Comparison of ENCODE assay signal across 26 cellular contexts in genomic region chr20:39010496-39010895, GRCh38. TPM values are rescaled to one million over a fixed set of nuclear protein-coding genes. Genes with fewer than 3 reads are reported as not detected.
A peak's percentile ranks its signal among the peaks of the same experiment; 100 is the strongest.
DNase-seq lines count a peak whose midpoint lies in the region; ATAC-seq, FAIRE-seq and TF ChIP-seq lines count a peak whose summit lies in the region.
"Had no signal": no experiment of that assay in that cellular context is flagged by ENCODE, and none has a peak within 500 bp of the region (broad histone marks: within the 10 kb centered on the region; RNA-seq: fewer than 3 reads in every experiment).

No MANE protein-coding gene starts in this region.

- TF ChIP-seq CTCF in K562 (IDR thresholded peaks at IDR 0.05 in 2 of 3, conservative IDR thresholded peaks at IDR 0.05 in 1 of 3; ENCODE audit: insufficient read depth in 2 of 3, low read depth in 1 of 3, low read length in 3 of 3) (no peak), progenitor cell of endocrine pancreas (IDR thresholded peaks at IDR 0.05; ENCODE audit: unreplicated experiment) (no peak), spleen (IDR thresholded peaks at IDR 0.05 in 8 of 11, conservative IDR thresholded peaks at IDR 0.05 in 3 of 11) (no peak)

- FAIRE-seq in K562 (lab: Jason Lieb, UNC): peak; percentile 32

- no peak overlapping the region for H3K4me2 ChIP-seq in K562 (ENCODE audit: insufficient read depth, low read length)
- H3K4me2 ChIP-seq: smooth muscle cell had no signal

- TF ChIP-seq EP300 in K562 (IDR thresholded peaks at IDR 0.05; ENCODE audit: low read length): no peak

- H3K36me3 ChIP-seq in K562 (ENCODE audit: control insufficient read depth, insufficient read depth, low read length) (peaks cover 87% of the 10 kb centered on the region), spleen (peaks cover 0 to 100% (median 61%) of the 10 kb centered on the region in 6 donors)

- in situ Hi-C loops in K562 (cut with MboI): no loop called here

- H3K27me3 Mint-ChIP-seq in progenitor cell of endocrine pancreas: no peaks in the 10 kb centered on the region
- H3K27me3 Mint-ChIP-seq: activated naive CD8-positive, alpha-beta T cell treated with anti-CD3 and anti-CD28 coated beads, Interleukin-2, amount 50 U/mL, for 24 hours; B cell; central memory CD8-positive, alpha-beta T cell; memory B cell had no signal

- WGBS in K562 (ENCODE audit: insufficient coverage, low coverage, missing lambda C conversion rate): 83% methylated on average over 1 of the region's 1 CpG
- 86 to 100% (median 88%) methylated on average over 1 of the region's 1 CpG; no CpG with 5 or more reads in 1 of the 5 donors for WGBS in spleen, 5 donors

- H3K9me3 ChIP-seq in K562 (replicated peaks; ENCODE audit: control insufficient read depth, insufficient read depth, low read depth, low read length) (no peaks in the 10 kb centered on the region), spleen (no peaks in the 10 kb centered on the region)
- H3K9me3 ChIP-seq: upper lobe of left lung had no signal

- no peaks in the 10 kb centered on the region for H3K27me3 ChIP-seq in K562 (ENCODE audit: control insufficient read depth in 2 of 2, insufficient read depth in 2 of 2, low read length in 2 of 2)
- H3K27me3 ChIP-seq in spleen (replicated peaks in 1 of 7): no peaks in the 10 kb centered on the region
- H3K27me3 ChIP-seq: upper lobe of left lung had no signal

- H3K9me3 Mint-ChIP-seq in progenitor cell of endocrine pancreas (ENCODE audit: low read depth): no peaks in the 10 kb centered on the region
- H3K9me3 Mint-ChIP-seq: activated naive CD8-positive, alpha-beta T cell treated with anti-CD3 and anti-CD28 coated beads, Interleukin-2, amount 50 U/mL, for 24 hours; central memory CD8-positive, alpha-beta T cell; memory B cell; T-helper 1 cell treated with Interleukin-12 subunit alpha and Interleukin-12 subunit beta and Interleukin-4 antibody, amounts not matched to agents 30 μg/mL and 1 μg/mL, for 36 hours had no signal

- no peak overlapping the region for H2AFZ ChIP-seq in K562 (ENCODE audit: low read depth, low read length)

- intact Hi-C loops in K562 (cut with micrococcal nuclease) (no loop called here), spleen (cut with DNase I; ENCODE audit: low total_unique reads) (no loop called here)

- peaks cover 31% of the 10 kb centered on the region for H3K36me3 Mint-ChIP-seq in progenitor cell of endocrine pancreas (ENCODE audit: insufficient read depth)

- no peaks in the 10 kb centered on the region for H4K20me1 ChIP-seq in K562 (replicated peaks; ENCODE audit: control insufficient read depth, insufficient read depth, low read length)

- H3K4me3 ChIP-seq in K562 (no peak overlapping the region), spleen (no peak overlapping the region)
- H3K4me3 ChIP-seq: GM12878, smooth muscle cell, upper lobe of left lung had no signal

- no peak for TF ChIP-seq RAD21 in K562 (CRISPR knock-in tag; conservative IDR thresholded peaks at IDR 0.05 in 1 of 2, IDR thresholded peaks at IDR 0.05 in 1 of 2)

- CTCF ChIA-PET in K562 (lab: Yijun Ruan, JAX; ENCODE audit: low intra/inter-chr PET ratio): no interaction called here

- H3K4me1 ChIP-seq in K562 (replicated peaks in 1 of 2; ENCODE audit: control insufficient read depth in 2 of 2, insufficient read depth in 2 of 2, low read length in 2 of 2): no peaks in the 10 kb centered on the region
- peaks cover 0 to 7% (median 0%) of the 10 kb centered on the region in 6 donors for H3K4me1 ChIP-seq in spleen

- peak overlapping the region; percentile 45 for H3K27ac Mint-ChIP-seq in progenitor cell of endocrine pancreas
- H3K27ac Mint-ChIP-seq: activated CD8-positive, alpha-beta T cell treated with anti-CD3 and anti-CD28 coated beads, Interleukin-2, amount 10 ng/mL, durations not matched to agents 7 days and 5 days; activated naive CD8-positive, alpha-beta T cell treated with anti-CD3 and anti-CD28 coated beads, Interleukin-2, amount 50 U/mL, for 24 hours; B cell; memory B cell; T-helper 1 cell treated with Interleukin-12 subunit alpha and Interleukin-12 subunit beta and Interleukin-4 antibody, amounts not matched to agents 30 μg/mL and 1 μg/mL, for 36 hours had no signal

- ATAC-seq in K562: no peak
- ATAC-seq in HG02884 (IDR thresholded peaks at IDR 0.05; ENCODE audit: unreplicated experiment): no peak
- ATAC-seq: activated CD8-positive, alpha-beta T cell treated with anti-CD3 and anti-CD28 coated beads, Interleukin-2, amount 10 ng/mL, durations not matched to agents 7 days and 5 days; activated naive CD8-positive, alpha-beta T cell treated with anti-CD3 and anti-CD28 coated beads, Interleukin-2, amount 50 U/mL, for 24 hours; GM12878; HCT116; left colon had no signal

- no peaks in the 10 kb centered on the region for H3K79me2 ChIP-seq in K562 (ENCODE audit: control insufficient read depth, insufficient read depth, low read length)

- peaks cover 1% of the 10 kb centered on the region for H3K4me1 Mint-ChIP-seq in progenitor cell of endocrine pancreas (ENCODE audit: low read depth)
- H3K4me1 Mint-ChIP-seq: B cell, memory B cell had no signal

- H3K9ac ChIP-seq in K562 (ENCODE audit: insufficient read depth in 1 of 2, low read depth in 2 of 2, low read length in 2 of 2): no peak overlapping the region

- H3K4me3 Mint-ChIP-seq in progenitor cell of endocrine pancreas (ENCODE audit: low read depth): no peak overlapping the region
- H3K4me3 Mint-ChIP-seq: activated CD8-positive, alpha-beta T cell treated with anti-CD3 and anti-CD28 coated beads, Interleukin-2, amount 10 ng/mL, durations not matched to agents 7 days and 5 days; activated naive CD8-positive, alpha-beta T cell treated with anti-CD3 and anti-CD28 coated beads, Interleukin-2, amount 50 U/mL, for 24 hours; B cell; central memory CD8-positive, alpha-beta T cell; memory B cell; T-helper 1 cell treated with Interleukin-12 subunit alpha and Interleukin-12 subunit beta and Interleukin-4 antibody, amounts not matched to agents 30 μg/mL and 1 μg/mL, for 36 hours had no signal

- peak; percentile 6 for DNase-seq in NCI-H2171 treated with DMSO at 0.1 percent for 48 hours (lab: John Stamatoyannopoulos, UW)
- no peak for DNase-seq in NCI-H2171 (lab: John Stamatoyannopoulos, UW)
- peak; percentile 13 for DNase-seq in NCI-H2107 (lab: John Stamatoyannopoulos, UW)
- no peak for DNase-seq in K562 (ENCODE audit: extremely low read depth in 1 of 4, low spot score in 3 of 4)
- no peak for DNase-seq in progenitor cell of endocrine pancreas (ENCODE audit: low spot score, unreplicated experiment)
- no peak for DNase-seq in spleen
- DNase-seq in GDM1 (lab: John Stamatoyannopoulos, UW): no peak
- DNase-seq: activated CD8-positive, alpha-beta T cell treated with anti-CD3 and anti-CD28 coated beads, Interleukin-2, amount 10 ng/mL, durations not matched to agents 7 days and 5 days; activated effector memory CD4-positive, alpha-beta T cell treated with anti-CD3 and anti-CD28 coated beads, Interleukin-2, amount 50 U/mL, for 16 hours; activated naive CD8-positive, alpha-beta T cell treated with anti-CD3 and anti-CD28 coated beads, Interleukin-2, amount 50 U/mL, for 24 hours; activated T-cell treated with anti-CD3 and anti-CD28 coated beads for 4 hours; head of caudate nucleus; left colon; NCI-H1092 treated with DMSO at 0.1 percent for 48 hours; NCI-H446 treated with DMSO at 0.1 percent for 48 hours; retina; upper lobe of left lung had no signal

- POLR2A ChIA-PET in K562 (lab: Yijun Ruan, JAX): no interaction called here

- BruUV-seq in K562 (replicated peaks; lab: Mats Ljungman, UMichigan): no TSS peak

- TF ChIP-seq POLR2A in K562 (conservative IDR thresholded peaks at IDR 0.05): no peak
- TF ChIP-seq POLR2A in spleen (IDR thresholded peaks at IDR 0.05): no peak

- no peaks in the 10 kb centered on the region for H3K9me1 ChIP-seq in K562 (ENCODE audit: control insufficient read depth, insufficient read depth, low read length)

- no peak overlapping the region for H3K27ac ChIP-seq in K562 (ENCODE audit: extremely low read depth, low read depth, low read length)
- H3K27ac ChIP-seq in spleen: no peak overlapping the region
- H3K27ac ChIP-seq: HL-60, upper lobe of left lung had no signal

TF ChIP-seq in K562, 482 proteins besides CTCF, POLR2A, EP300 and RAD21 (continues in another document):
- no peak for TF ChIP-seq RBM39 (optimal IDR thresholded peaks at IDR 0.05; ENCODE audit: low read depth, low read length)

RNA-seq across cellular contexts. Expression of gene DHX35, which starts 48.4 kb away (rescaled TPM):
- 39.4 and 43.4 TPM in 2 replicates for total RNA-seq in K562 (2011; cell fraction: chromatin; rRNA removed; ENCODE audit: low replicate concordance)
- total RNA-seq in K562 (2011; cell fraction: nucleolus; rRNA removed): 22.5 and 28.2 TPM in 2 replicates
- total RNA-seq in K562 (2011; cell fraction: nucleoplasm; rRNA removed): 33.8 and 41.0 TPM in 2 replicates
- 14.9 and 15.8 TPM in 2 replicates for total RNA-seq in K562 (2014; rRNA removed)
- 16.3 TPM in 2 replicates for total RNA-seq in K562 (2014; rRNA removed; fragmentation: Illumina TruSeq; extraction: Trizol)
- 17.8 and 18.5 TPM in 2 replicates for total RNA-seq in K562 (2015; rRNA removed; fragmentation: Illumina TruSeq; extraction: Trizol)
- total RNA-seq in K562 (2021): 14.7 and 16.9 TPM in 2 replicates
- 25.6 and 27.5 TPM in 2 replicates for polyA plus RNA-seq in K562 (2011; rRNA removed)
- polyA plus RNA-seq in K562 (2011; cell fraction: cytosol; rRNA removed): 18.1 and 25.8 TPM in 2 replicates
- 44.2 and 53.9 TPM in 2 replicates for polyA plus RNA-seq in K562 (2011; cell fraction: nucleus; rRNA removed)
- 9.0 and 9.1 TPM in 2 replicates for polyA plus RNA-seq in K562 (2012)
- 20.8 and 24.2 TPM in 2 replicates for polyA plus RNA-seq in K562 (2014; fragmentation: Illumina TruSeq; extraction: Trizol)
- polyA plus RNA-seq in K562 (2014; fragmentation: Nextera tagmentation; extraction: Ambion mirVana): 10 to 100 TPM in 1 of 2 experiments, 1 to 10 TPM in 1; 6.5 to 12.0 TPM
- 18.2 and 23.6 TPM in 2 replicates for polyA plus RNA-seq in K562 (2014; rRNA removed)
- polyA minus RNA-seq in K562 (2011; rRNA and poly(A)+ RNA removed): 31.5 and 32.2 TPM in 2 replicates
- 12.5 and 13.8 TPM in 2 replicates for polyA minus RNA-seq in K562 (2011; cell fraction: cytosol; rRNA and poly(A)+ RNA removed)
- polyA minus RNA-seq in K562 (2011; cell fraction: nucleus; rRNA and poly(A)+ RNA removed): 19.7 and 32.0 TPM in 2 replicates
- total RNA-seq in progenitor cell of endocrine pancreas: 14.4 and 14.5 TPM in 2 replicates
- total RNA-seq in spleen: 10 to 100 TPM in 6 of 7 donors, 1 to 10 TPM in 1; 9.0 to 16.4 (median 12.3) TPM
- 1 to 10 TPM; 4.7 to 8.1 (median 5.3) TPM for polyA plus RNA-seq in spleen

Comparison
In these comparisons a context has a peak if more than half of its experiments do, and no peak if none do; other contexts are left out.
1. DNase-seq: peak in NCI-H2171 treated with DMSO at 0.1 percent for 48 hours (single experiment) and NCI-H2107 (single experiment); none in NCI-H2171 (single experiment), K562 (0 of 4), progenitor cell of endocrine pancreas (single experiment), spleen (single experiment) and GDM1 (single experiment).